Comparison of ENCODE assay signal across 29 cellular contexts in the genomic region with DNA sequence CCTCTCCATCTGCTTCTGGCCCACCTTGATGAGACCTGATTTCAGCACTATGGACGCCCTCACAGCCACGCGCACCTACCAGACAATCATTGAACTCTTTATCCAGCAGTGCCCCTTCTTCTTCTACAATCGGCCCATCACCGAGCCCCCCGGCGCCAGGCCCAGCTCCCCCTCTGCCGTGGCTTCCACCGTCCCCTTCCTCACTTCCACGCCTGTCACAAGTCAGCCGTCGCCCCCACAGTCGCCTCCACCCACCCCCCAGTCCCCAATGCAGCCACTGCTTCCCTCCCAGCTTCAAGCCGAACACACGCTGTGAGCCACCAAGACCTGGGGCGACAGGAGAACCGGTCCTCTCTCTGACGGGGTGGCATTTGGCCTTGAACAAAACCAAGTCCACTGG. TPM values are rescaled to one million over a fixed set of nuclear protein-coding genes. Genes with fewer than 3 reads are reported as not detected.
"Had no signal": no experiment of that assay in that cellular context is flagged by ENCODE, and none has a peak within 500 bp of the region (broad histone marks: within the 10 kb centered on the region; RNA-seq: fewer than 3 reads in every experiment).

No MANE protein-coding gene starts in this region.

- H3K4me3 Mint-ChIP-seq: immature natural killer cell; naive thymus-derived CD8-positive, alpha-beta T cell; nephron; neural crest cell; stimulated activated effector memory CD8-positive, alpha-beta T cell treated with anti-CD3 and anti-CD28 coated beads, Interleukin-12 subunit alpha, Interleukin-12 subunit beta, amount 100 ng/mL, for 72 hours; stimulated activated naive CD8-positive, alpha-beta T cell treated with anti-CD3 and anti-CD28 coated beads, Interleukin-15, Interleukin-2, amounts not matched to agents 100 ng/mL and 50 ng/mL, for 24 hours; type B pancreatic cell had no signal

- H3K27me3 Mint-ChIP-seq: type B pancreatic cell had no signal

- H3K36me3 ChIP-seq: uterus had no signal

- H3K4me1 Mint-ChIP-seq: nephron had no signal

- FAIRE-seq: islet of Langerhans, kidney, pancreas, small intestine had no signal

- H3K27ac Mint-ChIP-seq: immature natural killer cell; nephron; stimulated activated effector memory CD8-positive, alpha-beta T cell treated with anti-CD3 and anti-CD28 coated beads, Interleukin-12 subunit alpha, Interleukin-12 subunit beta, amount 100 ng/mL, for 72 hours; stimulated activated naive CD8-positive, alpha-beta T cell treated with anti-CD3 and anti-CD28 coated beads, Interleukin-15, Interleukin-2, amounts not matched to agents 100 ng/mL and 50 ng/mL, for 24 hours; type B pancreatic cell had no signal

- H3K36me3 Mint-ChIP-seq: type B pancreatic cell had no signal

- H3K27me3 ChIP-seq: pancreas, suprapubic skin, uterus had no signal

- H3K9me3 Mint-ChIP-seq: immature natural killer cell; naive thymus-derived CD8-positive, alpha-beta T cell; nephron; neural crest cell; stimulated activated effector memory CD8-positive, alpha-beta T cell treated with anti-CD3 and anti-CD28 coated beads, Interleukin-12 subunit alpha, Interleukin-12 subunit beta, amount 100 ng/mL, for 72 hours; stimulated activated naive CD8-positive, alpha-beta T cell treated with anti-CD3 and anti-CD28 coated beads, Interleukin-15, Interleukin-2, amounts not matched to agents 100 ng/mL and 50 ng/mL, for 24 hours; type B pancreatic cell had no signal

- H3K4me3 ChIP-seq: left lung, lower lobe of right lung, pancreas, prostate gland, sigmoid colon, spleen, suprapubic skin, tibial nerve, uterus had no signal

- H3K27ac ChIP-seq: left lung, lower lobe of right lung, pancreas, prostate gland, sigmoid colon, spleen, suprapubic skin, uterus had no signal

- DNase-seq: immature natural killer cell; kidney; left colon; left lung; lower lobe of right lung; mammary epithelial cell; mesenchymal stem cell; naive thymus-derived CD8-positive, alpha-beta T cell; nucleus accumbens; posterior cingulate gyrus; retina; sigmoid colon; small intestine; spleen; stimulated activated CD4-positive, alpha-beta T cell treated with anti-CD3 and anti-CD28 coated beads, Interleukin-4, amount 100 ng/mL, for 24 hours; stimulated activated naive CD4-positive, alpha-beta T cell; uterus had no signal

RNA-seq across cellular contexts. Expression of a gene that starts 19.3 kb away (rescaled TPM):
- total RNA-seq: liver, ureter, uterus had no signal
- polyA plus RNA-seq: immature natural killer cell had no signal
